12 cellular contexts compared by ENCODE assay signal in the genomic region with DNA sequence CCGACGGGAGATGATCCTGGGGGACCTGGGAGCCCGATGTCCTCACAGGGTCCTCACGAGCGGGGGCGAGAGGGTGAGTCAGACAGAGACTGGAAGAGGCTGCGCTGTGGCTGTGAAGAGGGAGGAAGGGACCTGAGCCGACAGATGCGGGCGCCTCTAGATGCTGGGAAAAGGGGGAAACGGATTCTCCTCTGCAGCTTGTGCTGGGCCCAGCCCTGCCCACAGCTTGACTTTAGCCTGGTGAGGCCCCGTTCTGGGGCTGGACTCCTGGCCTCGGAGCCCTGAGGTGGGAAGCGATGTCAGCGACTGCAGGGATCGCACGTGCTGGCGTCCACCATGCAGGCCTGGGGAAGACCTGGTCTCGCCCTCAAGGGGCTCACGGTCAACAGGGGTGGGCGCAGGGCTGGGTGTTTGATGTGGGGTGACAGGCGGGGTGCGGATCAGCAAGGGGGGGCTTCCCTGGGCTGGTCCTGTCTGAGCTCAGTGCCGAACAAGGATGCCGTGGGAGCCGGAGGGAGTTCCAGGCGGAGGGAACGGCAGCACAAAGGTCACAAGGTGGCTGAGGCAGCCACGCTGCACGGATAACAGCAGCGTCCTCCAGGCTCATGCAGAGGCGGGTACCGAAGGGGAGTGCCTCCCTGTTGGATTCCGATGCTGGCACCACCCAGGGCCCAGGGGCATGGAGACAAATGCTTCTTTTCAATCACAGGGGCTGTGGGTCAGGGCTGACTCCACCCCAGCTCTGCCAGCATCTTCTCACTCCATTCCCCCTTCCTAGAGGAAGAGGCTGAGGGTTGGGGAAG. TPM values are rescaled to one million over a fixed set of nuclear protein-coding genes. Genes with fewer than 3 reads are reported as not detected.
DNase-seq lines count a peak whose midpoint lies in the region; ATAC-seq, FAIRE-seq and TF ChIP-seq lines count a peak whose summit lies in the region.
"Had no signal": no experiment of that assay in that cellular context is flagged by ENCODE, and none has a peak within 500 bp of the region (broad histone marks: within the 10 kb centered on the region; RNA-seq: fewer than 3 reads in every experiment).

No MANE protein-coding gene starts in this region.

- no peaks in the 10 kb centered on the region for H3K9me3 ChIP-seq in mesodermal cell (ENCODE audit: control insufficient read depth, low read length)
- H3K9me3 ChIP-seq in subcutaneous abdominal adipose tissue (ENCODE audit: control insufficient read depth in 5 of 5, low read length in 5 of 5), result peaks cover 0 to under 1% (median 0%) of the 10 kb centered on the region in 5 donors

- no peak overlapping the region for H3K27ac Mint-ChIP-seq in stimulated activated naive B cell treated with anti-CD40 and anti-IgM and Interleukin-4, amounts not matched to agents 10 μg/mL and 1 μg/mL and 100 μg/mL, for 72 hours

- peak; percentile 17 for DNase-seq in NCI-H226
- DNase-seq in coronary artery (ENCODE audit: low spot score), result no peak
- no peak for DNase-seq in midbrain (lab: John Stamatoyannopoulos, UW)
- no peak for DNase-seq in GM12892 (ENCODE audit: insufficient read length)
- no peak for DNase-seq in stimulated activated naive B cell treated with anti-CD40 and anti-IgM and Interleukin-4, amounts not matched to agents 10 μg/mL and 1 μg/mL and 100 μg/mL, for 72 hours
- DNase-seq in activated CD4-positive, CD25-positive, alpha-beta regulatory T cell (lab: John Stamatoyannopoulos, UW), result no peak
- DNase-seq: COR-L47, NCI-H2029 treated with DMSO at 0.1 percent for 48 hours had no signal

- H3K36me3 Mint-ChIP-seq in stimulated activated naive B cell treated with anti-CD40 and anti-IgM and Interleukin-4, amounts not matched to agents 10 μg/mL and 1 μg/mL and 100 μg/mL, for 72 hours, result peaks cover 11 to 33% of the 10 kb centered on the region in 2 donors

- no peak overlapping the region for H3K9ac ChIP-seq in subcutaneous abdominal adipose tissue (ENCODE audit: low read length in 5 of 5)

- no peak for TF ChIP-seq POLR2A in GM12892 (IDR thresholded peaks at IDR 0.05; ENCODE audit: low read depth, low read length)

- TF ChIP-seq CTCF in coronary artery (IDR thresholded peaks at IDR 0.05), result no peak

- FAIRE-seq in GM12892 (lab: Jason Lieb, UNC), result no peak
- FAIRE-seq: H54 had no signal

- H3K4me1 ChIP-seq in mesodermal cell (ENCODE audit: control insufficient read depth, insufficient read depth, low read length, poor library complexity, severe bottlenecking), result peaks cover 48% of the 10 kb centered on the region
- peaks cover 0 to 47% (median 37%) of the 10 kb centered on the region in 5 donors for H3K4me1 ChIP-seq in subcutaneous abdominal adipose tissue (ENCODE audit: control insufficient read depth in 5 of 5, insufficient read depth in 5 of 5, low read length in 5 of 5)

- H3K4me3 Mint-ChIP-seq in stimulated activated naive B cell treated with anti-CD40 and anti-IgM and Interleukin-4, amounts not matched to agents 10 μg/mL and 1 μg/mL and 100 μg/mL, for 72 hours, result no peak overlapping the region

- H3K4me3 ChIP-seq in coronary artery, result peak overlapping the region; percentile 64
- no peak overlapping the region for H3K4me3 ChIP-seq in mesodermal cell (ENCODE audit: extremely low read depth, insufficient read depth, low read length, poor library complexity, severe bottlenecking)
- no peak overlapping the region for H3K4me3 ChIP-seq in subcutaneous abdominal adipose tissue (ENCODE audit: low read depth in 1 of 5, low read length in 5 of 5)
- H3K4me3 ChIP-seq: skin epidermis had no signal

- peaks cover 21% of the 10 kb centered on the region for H3K36me3 ChIP-seq in mesodermal cell (ENCODE audit: control insufficient read depth, insufficient read depth, low read length)
- H3K36me3 ChIP-seq in subcutaneous abdominal adipose tissue (ENCODE audit: control insufficient read depth in 5 of 5, insufficient read depth in 5 of 5, low read length in 5 of 5), result peaks cover 0 to 37% (median 21%) of the 10 kb centered on the region in 5 donors

- H3K4me1 Mint-ChIP-seq in stimulated activated naive B cell treated with anti-CD40 and anti-IgM and Interleukin-4, amounts not matched to agents 10 μg/mL and 1 μg/mL and 100 μg/mL, for 72 hours, result peaks cover 43 to 54% of the 10 kb centered on the region in 2 donors

- H3K27me3 ChIP-seq in subcutaneous abdominal adipose tissue (ENCODE audit: control insufficient read depth in 5 of 5, insufficient read depth in 4 of 5, low read length in 5 of 5), result no peaks in the 10 kb centered on the region

- no peak for ATAC-seq in stimulated activated naive B cell treated with anti-CD40 and anti-IgM and Interleukin-4, amounts not matched to agents 10 μg/mL and 1 μg/mL and 100 μg/mL, for 72 hours (replicated peaks)

- no peaks in the 10 kb centered on the region for H3K9me3 Mint-ChIP-seq in stimulated activated naive B cell treated with anti-CD40 and anti-IgM and Interleukin-4, amounts not matched to agents 10 μg/mL and 1 μg/mL and 100 μg/mL, for 72 hours

- peaks cover 0 to 6% of the 10 kb centered on the region in 2 donors for H3K27me3 Mint-ChIP-seq in stimulated activated naive B cell treated with anti-CD40 and anti-IgM and Interleukin-4, amounts not matched to agents 10 μg/mL and 1 μg/mL and 100 μg/mL, for 72 hours

- peak overlapping the region; percentile 95 to 99 for H3K27ac ChIP-seq in coronary artery
- peak overlapping the region; percentile 62 for H3K27ac ChIP-seq in mesodermal cell (ENCODE audit: low read depth, low read length, severe bottlenecking)
- H3K27ac ChIP-seq in subcutaneous abdominal adipose tissue (ENCODE audit: low read depth, low read length), result peak overlapping the region; percentile 94

- 88 to 90% methylated on average over 31 to 32 of the region's 34 CpGs for WGBS in mesodermal cell (ENCODE audit: insufficient coverage in 2 of 2), 2 experiments

RNA-seq across cellular contexts. Expression of gene PIP5K1C, which starts 31.7 kb away (rescaled TPM):
- polyA plus RNA-seq in mesodermal cell (2013, experiment 1 of 2), result 24.4 TPM
- polyA plus RNA-seq in mesodermal cell (2013, experiment 2 of 2), result 21.6 TPM
- polyA plus RNA-seq in GM12892 (2012; ENCODE audit: missing spikeins), result 6.3 TPM

RNA-seq across cellular contexts. Expression of gene TJP3, which starts 39.7 kb away (rescaled TPM):
- polyA plus RNA-seq in mesodermal cell (2013, experiment 1 of 2), result 1.3 TPM
- polyA plus RNA-seq in mesodermal cell (2013, experiment 2 of 2), result 0.96 TPM
- polyA plus RNA-seq in GM12892 (2012; ENCODE audit: missing spikeins), result not detected

RNA-seq across cellular contexts. Expression of gene CACTIN, which starts 41.9 kb away (rescaled TPM):
- polyA plus RNA-seq in mesodermal cell (2013, experiment 1 of 2), result 23.3 TPM
- 18.3 TPM for polyA plus RNA-seq in mesodermal cell (2013, experiment 2 of 2)
- polyA plus RNA-seq in GM12892 (2012; ENCODE audit: missing spikeins), result 7.5 TPM
